11 cellular contexts compared by ENCODE assay signal in genomic region chr14:105700622-105701288, GRCh38.
A peak's percentile ranks its signal among the peaks of the same experiment; 100 is the strongest.
DNase-seq lines count a peak whose midpoint lies in the region; ATAC-seq, FAIRE-seq and TF ChIP-seq lines count a peak whose summit lies in the region.
"Had no signal": no experiment of that assay in that cellular context is flagged by ENCODE, and none has a peak within 500 bp of the region (broad histone marks: within the 10 kb centered on the region; RNA-seq: fewer than 3 reads in every experiment).

No MANE protein-coding gene starts in this region.

- H3K4me2 ChIP-seq in OCI-LY3 (ENCODE audit: low read length) = no peak overlapping the region

- H3K79me2 ChIP-seq in OCI-LY3 (ENCODE audit: low read length) = no peaks in the 10 kb centered on the region

- H2AFZ ChIP-seq in OCI-LY3 (ENCODE audit: low read depth, low read length) = no peak overlapping the region

- H4K20me1 ChIP-seq in OCI-LY3 (ENCODE audit: insufficient read depth, low read length) = no peaks in the 10 kb centered on the region

- no peak overlapping the region for H3K27ac Mint-ChIP-seq in activated naive CD4-positive, alpha-beta T cell treated with anti-CD3 and anti-CD28 coated beads for 36 hours
- peak overlapping the region; percentile 0 to 4 for H3K27ac Mint-ChIP-seq in stimulated activated naive CD8-positive, alpha-beta T cell treated with anti-CD3 and anti-CD28 coated beads, Interleukin-15, amount 100 ng/mL, for 72 hours

- H3K9me3 ChIP-seq in OCI-LY3 (ENCODE audit: insufficient read depth, low read length) (no peaks in the 10 kb centered on the region), small intestine (ENCODE audit: control insufficient read depth, low read depth) (no peaks in the 10 kb centered on the region)
- H3K9me3 ChIP-seq: right lobe of liver had no signal

- intact Hi-C loops in activated naive CD4-positive, alpha-beta T cell treated with anti-CD3 and anti-CD28 coated beads for 36 hours (cut with micrococcal nuclease) = no loop called here

- H3K9me3 Mint-ChIP-seq in activated naive CD4-positive, alpha-beta T cell treated with anti-CD3 and anti-CD28 coated beads for 36 hours = no peaks in the 10 kb centered on the region
- H3K9me3 Mint-ChIP-seq in stimulated activated naive CD8-positive, alpha-beta T cell treated with anti-CD3 and anti-CD28 coated beads, Interleukin-15, amount 100 ng/mL, for 72 hours = no peaks in the 10 kb centered on the region

- no peaks in the 10 kb centered on the region for H3K36me3 ChIP-seq in OCI-LY3 (replicated peaks; ENCODE audit: low read depth, low read length)
- no peaks in the 10 kb centered on the region for H3K36me3 ChIP-seq in small intestine (ENCODE audit: control insufficient read depth in 2 of 2, insufficient read depth in 2 of 2, low read length in 2 of 2)
- H3K36me3 ChIP-seq: right lobe of liver had no signal

- H3K4me1 ChIP-seq in OCI-LY3 (ENCODE audit: low read length) = peaks cover 14% of the 10 kb centered on the region
- no peaks in the 10 kb centered on the region for H3K4me1 ChIP-seq in small intestine (ENCODE audit: control insufficient read depth in 2 of 2, insufficient read depth in 1 of 2, low read depth in 1 of 2, low read length in 1 of 2)
- H3K4me1 ChIP-seq: right lobe of liver had no signal

- H3K27me3 Mint-ChIP-seq in activated naive CD4-positive, alpha-beta T cell treated with anti-CD3 and anti-CD28 coated beads for 36 hours (ENCODE audit: low read depth) = no peaks in the 10 kb centered on the region
- no peaks in the 10 kb centered on the region for H3K27me3 Mint-ChIP-seq in stimulated activated naive CD8-positive, alpha-beta T cell treated with anti-CD3 and anti-CD28 coated beads, Interleukin-15, amount 100 ng/mL, for 72 hours

- no peak overlapping the region for H3K4me3 Mint-ChIP-seq in activated naive CD4-positive, alpha-beta T cell treated with anti-CD3 and anti-CD28 coated beads for 36 hours
- peak overlapping the region in 1 of 2 donors; percentile 2 for H3K4me3 Mint-ChIP-seq in stimulated activated naive CD8-positive, alpha-beta T cell treated with anti-CD3 and anti-CD28 coated beads, Interleukin-15, amount 100 ng/mL, for 72 hours

- H3K4me1 Mint-ChIP-seq in activated naive CD4-positive, alpha-beta T cell treated with anti-CD3 and anti-CD28 coated beads for 36 hours (ENCODE audit: low read depth) = no peaks in the 10 kb centered on the region
- peaks cover 8% of the 10 kb centered on the region for H3K4me1 Mint-ChIP-seq in stimulated activated naive CD8-positive, alpha-beta T cell treated with anti-CD3 and anti-CD28 coated beads, Interleukin-15, amount 100 ng/mL, for 72 hours

- WGBS in small intestine, 3 donors = 55 to 59% (median 56%) methylated on average over 6 to 7 of the region's 7 CpGs

- no peaks in the 10 kb centered on the region for H3K36me3 Mint-ChIP-seq in activated naive CD4-positive, alpha-beta T cell treated with anti-CD3 and anti-CD28 coated beads for 36 hours (ENCODE audit: low read depth)

- H3K9ac ChIP-seq in OCI-LY3 (ENCODE audit: low read length) = peak overlapping the region; percentile 61; the same call in 1 of the 2 replicates

- H3K27me3 ChIP-seq in OCI-LY3 (ENCODE audit: low read depth, low read length) (no peaks in the 10 kb centered on the region), small intestine (ENCODE audit: control insufficient read depth in 2 of 2, insufficient read depth in 2 of 2, low read length in 2 of 2) (no peaks in the 10 kb centered on the region)
- H3K27me3 ChIP-seq: right lobe of liver had no signal

- peak; percentile 36 for ATAC-seq in GM21825 (IDR thresholded peaks at IDR 0.05; ENCODE audit: unreplicated experiment)
- ATAC-seq in stimulated activated naive CD8-positive, alpha-beta T cell treated with anti-CD3 and anti-CD28 coated beads, Interleukin-15, amount 100 ng/mL, for 72 hours = peak; percentile 53
- ATAC-seq: left colon had no signal

- H3K27ac ChIP-seq in OCI-LY3 (ENCODE audit: low read length) (peak overlapping the region; percentile 85), small intestine (ENCODE audit: low read depth in 1 of 2, low read length in 1 of 2) (peak overlapping the region in 1 of 2 donors; percentile 29)
- H3K27ac ChIP-seq: right lobe of liver had no signal

- no peak for FAIRE-seq in small intestine (lab: Jason Lieb, UNC)
- FAIRE-seq: endothelial cell of umbilical vein had no signal

- peak; percentile 28 for DNase-seq in activated naive CD4-positive, alpha-beta T cell treated with anti-CD3 and anti-CD28 coated beads for 36 hours
- no peak for DNase-seq in activated naive CD4-positive, alpha-beta T cell (lab: John Stamatoyannopoulos, UW)
- peak in 1 of 2 donors; percentile 14 for DNase-seq in stimulated activated naive CD8-positive, alpha-beta T cell treated with anti-CD3 and anti-CD28 coated beads, Interleukin-15, amount 100 ng/mL, for 72 hours
- DNase-seq in small intestine (no peak), NCI-H1930 (lab: John Stamatoyannopoulos, UW) (no peak), NCI-H187 (lab: John Stamatoyannopoulos, UW) (no peak)
- DNase-seq: left colon had no signal

- H3K4me3 ChIP-seq in OCI-LY3 (ENCODE audit: low read length) (no peak overlapping the region), small intestine (ENCODE audit: low read depth in 1 of 2, low read length in 2 of 2) (no peak overlapping the region)
- H3K4me3 ChIP-seq: right lobe of liver had no signal

- CTCF ChIA-PET in activated naive CD4-positive, alpha-beta T cell treated with anti-CD3 and anti-CD28 coated beads for 36 hours (lab: Charles Lee) = no interaction called here

- no peak for TF ChIP-seq CTCF in OCI-LY3 (IDR thresholded peaks at IDR 0.05; ENCODE audit: low read depth, low read length)
